Comparison of ENCODE assay signal across 12 cellular contexts in genomic region chr22:42905702-42906183, GRCh38. TPM values are rescaled to one million over a fixed set of nuclear protein-coding genes. Genes with fewer than 3 reads are reported as not detected.
A peak's percentile ranks its signal among the peaks of the same experiment; 100 is the strongest.
DNase-seq lines count a peak whose midpoint lies in the region; ATAC-seq and TF ChIP-seq lines count a peak whose summit lies in the region.
"Had no signal": no experiment of that assay in that cellular context is flagged by ENCODE, and none has a peak within 500 bp of the region (broad histone marks: within the 10 kb centered on the region; RNA-seq: fewer than 3 reads in every experiment).

No MANE protein-coding gene starts in this region.

- peaks cover 0 to 40% of the 10 kb centered on the region in 2 donors for H3K4me1 ChIP-seq in adrenal gland (replicated peaks in 1 of 2)
- peaks cover 38% of the 10 kb centered on the region for H3K4me1 ChIP-seq in right cardiac atrium (ENCODE audit: control insufficient read depth, insufficient read depth, low read length)
- H3K4me1 ChIP-seq in stomach smooth muscle (ENCODE audit: control insufficient read depth, insufficient read depth, low read length): peaks cover 85% of the 10 kb centered on the region
- H3K4me1 ChIP-seq in CD4-positive, alpha-beta memory T cell (ENCODE audit: insufficient read depth, low read length): no peaks in the 10 kb centered on the region

- TF ChIP-seq CTCF in adrenal gland (IDR thresholded peaks at IDR 0.05): no peak

- H3K4me1 Mint-ChIP-seq in CD4-positive, alpha-beta memory T cell: peaks cover 0 to 6% (median 4%) of the 10 kb centered on the region in 4 donors
- no peaks in the 10 kb centered on the region for H3K4me1 Mint-ChIP-seq in activated CD4-positive, alpha-beta memory T cell treated with anti-CD3 and anti-CD28 coated beads for 36 hours (ENCODE audit: low read depth)

- intact Hi-C loops in adrenal gland (cut with DNase I) (no loop called here), right cardiac atrium (cut with DNase I) (loop anchor here in 1 of 4 donors (10.0 kb wide), 1 partner anchor 109 kb away; the partner anchor contains the start of gene PACSIN2)
- intact Hi-C loops in CD4-positive, alpha-beta memory T cell (cut with micrococcal nuclease): no loop called here
- intact Hi-C loops in activated CD4-positive, alpha-beta memory T cell treated with anti-CD3 and anti-CD28 coated beads for 36 hours (cut with micrococcal nuclease): no loop called here

- peak overlapping the region in 1 of 7 donors; percentile 51 for H3K27ac Mint-ChIP-seq in CD4-positive, alpha-beta memory T cell
- H3K27ac Mint-ChIP-seq in activated CD4-positive, alpha-beta memory T cell treated with anti-CD3 and anti-CD28 coated beads for 36 hours: no peak overlapping the region
- H3K27ac Mint-ChIP-seq: dendritic cell treated with granulocyte-macrophage colony-stimulating factor and Interleukin-4, amounts not matched to agents 40 ng/mL and 50 ng/mL, for 4 days had no signal

- no peaks in the 10 kb centered on the region for H3K27me3 ChIP-seq in MG63
- H3K27me3 ChIP-seq in adrenal gland: no peaks in the 10 kb centered on the region
- H3K27me3 ChIP-seq in right cardiac atrium (ENCODE audit: control insufficient read depth, insufficient read depth): no peaks in the 10 kb centered on the region
- H3K27me3 ChIP-seq in stomach smooth muscle (ENCODE audit: control insufficient read depth in 1 of 2, insufficient read depth in 2 of 2, low read length in 2 of 2): no peaks in the 10 kb centered on the region
- H3K27me3 ChIP-seq in CD4-positive, alpha-beta memory T cell (ENCODE audit: insufficient read depth, low read length): no peaks in the 10 kb centered on the region

- peak; percentile 20 to 39 for ATAC-seq in right cardiac atrium
- no peak for ATAC-seq in GM19395 (IDR thresholded peaks at IDR 0.05; ENCODE audit: unreplicated experiment)
- ATAC-seq: HCT116 had no signal

- H3K9me3 Mint-ChIP-seq in CD4-positive, alpha-beta memory T cell: no peaks in the 10 kb centered on the region
- H3K9me3 Mint-ChIP-seq in activated CD4-positive, alpha-beta memory T cell treated with anti-CD3 and anti-CD28 coated beads for 36 hours: no peaks in the 10 kb centered on the region
- H3K9me3 Mint-ChIP-seq: dendritic cell treated with granulocyte-macrophage colony-stimulating factor and Interleukin-4, amounts not matched to agents 40 ng/mL and 50 ng/mL, for 4 days had no signal

- DNase-seq in MG63 (peak; percentile 74), adrenal gland (peak in 6 of 7 donors; percentile 34 to 70 (median 56)), right cardiac atrium (peak; percentile 59 to 86 (median 85)), NCI-H524 (lab: John Stamatoyannopoulos, UW) (no peak)
- no peak for DNase-seq in CD4-positive, alpha-beta memory T cell
- DNase-seq in activated CD4-positive, alpha-beta memory T cell treated with anti-CD3 and anti-CD28 coated beads for 36 hours: no peak
- DNase-seq: activated T-cell treated with anti-CD3 and anti-CD28 coated beads, Interleukin-2, amount 50 U/mL, for 48 hours had no signal

- H3K27ac ChIP-seq in adrenal gland (peak overlapping the region in 3 of 5 donors; percentile 5 to 47 (median 38)), right cardiac atrium (ENCODE audit: low read length) (peak overlapping the region; percentile 83), stomach smooth muscle (ENCODE audit: low read length) (peak overlapping the region; percentile 62)
- H3K27ac ChIP-seq in CD4-positive, alpha-beta memory T cell (ENCODE audit: low read depth, low read length): no peak overlapping the region
- H3K27ac ChIP-seq: HL-60 had no signal

- CTCF ChIA-PET in CD4-positive, alpha-beta memory T cell (lab: Charles Lee; ENCODE audit: partially characterized antibody): interaction anchor here (1.9 kb wide), 1 partner anchor 12 kb away, joined by 6 read pairs; no protein-coding TSS in a partner anchor
- CTCF ChIA-PET in activated CD4-positive, alpha-beta memory T cell treated with anti-CD3 and anti-CD28 coated beads for 36 hours (lab: Charles Lee): no interaction called here

- POLR2A ChIA-PET in CD4-positive, alpha-beta memory T cell (lab: Charles Lee; ENCODE audit: partially characterized antibody): interaction anchor here (1.6 kb wide), 1 partner anchor 11 kb away, joined by 6 read pairs; no protein-coding TSS in a partner anchor
- POLR2A ChIA-PET in activated CD4-positive, alpha-beta memory T cell treated with anti-CD3 and anti-CD28 coated beads for 36 hours (lab: Charles Lee): no interaction called here

- no peak overlapping the region for H3K9ac ChIP-seq in stomach smooth muscle (ENCODE audit: low read length in 2 of 2)

- peaks cover 15 to 42% of the 10 kb centered on the region in 2 donors for H3K36me3 Mint-ChIP-seq in CD4-positive, alpha-beta memory T cell
- H3K36me3 Mint-ChIP-seq in activated CD4-positive, alpha-beta memory T cell treated with anti-CD3 and anti-CD28 coated beads for 36 hours: no peaks in the 10 kb centered on the region

- peaks cover 7% of the 10 kb centered on the region for H3K36me3 ChIP-seq in MG63
- peaks cover 0 to 30% of the 10 kb centered on the region in 2 donors for H3K36me3 ChIP-seq in adrenal gland (replicated peaks in 1 of 2)
- H3K36me3 ChIP-seq in stomach smooth muscle (ENCODE audit: control insufficient read depth in 2 of 2, insufficient read depth in 2 of 2, low read length in 2 of 2): peaks cover 2 to 15% of the 10 kb centered on the region in 2 donors
- H3K36me3 ChIP-seq in CD4-positive, alpha-beta memory T cell (ENCODE audit: insufficient read depth, low read length): peaks cover 10% of the 10 kb centered on the region

- H3K9me3 ChIP-seq in MG63 (no peaks in the 10 kb centered on the region), adrenal gland (replicated peaks in 1 of 3) (no peaks in the 10 kb centered on the region), right cardiac atrium (ENCODE audit: control insufficient read depth, low read length) (no peaks in the 10 kb centered on the region), stomach smooth muscle (ENCODE audit: control insufficient read depth in 2 of 2, low read length in 2 of 2) (no peaks in the 10 kb centered on the region)
- no peaks in the 10 kb centered on the region for H3K9me3 ChIP-seq in CD4-positive, alpha-beta memory T cell (ENCODE audit: control insufficient read depth in 1 of 2, low read length in 2 of 2)

- H3K4me3 Mint-ChIP-seq in CD4-positive, alpha-beta memory T cell: no peak overlapping the region
- no peak overlapping the region for H3K4me3 Mint-ChIP-seq in activated CD4-positive, alpha-beta memory T cell treated with anti-CD3 and anti-CD28 coated beads for 36 hours
- H3K4me3 Mint-ChIP-seq: dendritic cell treated with granulocyte-macrophage colony-stimulating factor and Interleukin-4, amounts not matched to agents 40 ng/mL and 50 ng/mL, for 4 days had no signal

- 24 to 59% (median 51%) methylated on average over 3 to 5 of the region's 5 CpGs for WGBS in adrenal gland, 4 donors
- 40% methylated on average over 5 of the region's 5 CpGs for WGBS in right cardiac atrium

- no peak overlapping the region for H3K4me3 ChIP-seq in MG63
- no peak overlapping the region for H3K4me3 ChIP-seq in adrenal gland
- H3K4me3 ChIP-seq in right cardiac atrium (ENCODE audit: low read length): no peak overlapping the region
- H3K4me3 ChIP-seq in stomach smooth muscle (ENCODE audit: low read length in 2 of 2): peak overlapping the region in 1 of 2 donors; percentile 8
- no peak overlapping the region for H3K4me3 ChIP-seq in CD4-positive, alpha-beta memory T cell (ENCODE audit: low read length in 2 of 2)

- no peak for TF ChIP-seq POLR2A in adrenal gland (IDR thresholded peaks at IDR 0.05)

- H3K27me3 Mint-ChIP-seq in CD4-positive, alpha-beta memory T cell: no peaks in the 10 kb centered on the region
- H3K27me3 Mint-ChIP-seq in activated CD4-positive, alpha-beta memory T cell treated with anti-CD3 and anti-CD28 coated beads for 36 hours: no peaks in the 10 kb centered on the region
- H3K27me3 Mint-ChIP-seq: dendritic cell treated with granulocyte-macrophage colony-stimulating factor and Interleukin-4, amounts not matched to agents 40 ng/mL and 50 ng/mL, for 4 days had no signal

RNA-seq across cellular contexts. Expression of gene ARFGAP3, which starts 48.7 kb away (rescaled TPM):
- total RNA-seq in MG63 (2014; rRNA removed; shearing (Covaris generic); ENCODE audit: low replicate concordance): 27.5 and 37.3 TPM in 2 replicates
- total RNA-seq in adrenal gland (100 to 1,000 TPM in 7 of 8 donors, 10 to 100 TPM in 1; 98.9 to 183 (median 118) TPM), right cardiac atrium (10 to 100 TPM; 23.3 to 37.7 (median 27.5) TPM)
- polyA plus RNA-seq in adrenal gland (100 to 1,000 TPM in 1 of 3 donors, 10 to 100 TPM in 2; 48.7 to 268 (median 71.7) TPM), right cardiac atrium (17.0 TPM)
- total RNA-seq in CD4-positive, alpha-beta memory T cell: 10 to 100 TPM; 44.7 to 45.7 TPM
- polyA plus RNA-seq in CD4-positive, alpha-beta memory T cell: 10 to 100 TPM; 38.4 to 49.0 TPM
- total RNA-seq in activated CD4-positive, alpha-beta memory T cell treated with anti-CD3 and anti-CD28 coated beads for 36 hours: 10 to 100 TPM; 40.6 to 45.5 TPM

Comparison
In these comparisons a context has a peak if more than half of its experiments do, and no peak if none do; other contexts are left out.
1. DNase-seq: peak in MG63 (single experiment), adrenal gland (6 of 7) and right cardiac atrium (3 of 3); none in CD4-positive, alpha-beta memory T cell (0 of 5), NCI-H524 (0 of 2) and activated CD4-positive, alpha-beta memory T cell treated with anti-CD3 and anti-CD28 coated beads for 36 hours (single experiment).